ENCODE assay signal across 8 cellular contexts in the genomic region with DNA sequence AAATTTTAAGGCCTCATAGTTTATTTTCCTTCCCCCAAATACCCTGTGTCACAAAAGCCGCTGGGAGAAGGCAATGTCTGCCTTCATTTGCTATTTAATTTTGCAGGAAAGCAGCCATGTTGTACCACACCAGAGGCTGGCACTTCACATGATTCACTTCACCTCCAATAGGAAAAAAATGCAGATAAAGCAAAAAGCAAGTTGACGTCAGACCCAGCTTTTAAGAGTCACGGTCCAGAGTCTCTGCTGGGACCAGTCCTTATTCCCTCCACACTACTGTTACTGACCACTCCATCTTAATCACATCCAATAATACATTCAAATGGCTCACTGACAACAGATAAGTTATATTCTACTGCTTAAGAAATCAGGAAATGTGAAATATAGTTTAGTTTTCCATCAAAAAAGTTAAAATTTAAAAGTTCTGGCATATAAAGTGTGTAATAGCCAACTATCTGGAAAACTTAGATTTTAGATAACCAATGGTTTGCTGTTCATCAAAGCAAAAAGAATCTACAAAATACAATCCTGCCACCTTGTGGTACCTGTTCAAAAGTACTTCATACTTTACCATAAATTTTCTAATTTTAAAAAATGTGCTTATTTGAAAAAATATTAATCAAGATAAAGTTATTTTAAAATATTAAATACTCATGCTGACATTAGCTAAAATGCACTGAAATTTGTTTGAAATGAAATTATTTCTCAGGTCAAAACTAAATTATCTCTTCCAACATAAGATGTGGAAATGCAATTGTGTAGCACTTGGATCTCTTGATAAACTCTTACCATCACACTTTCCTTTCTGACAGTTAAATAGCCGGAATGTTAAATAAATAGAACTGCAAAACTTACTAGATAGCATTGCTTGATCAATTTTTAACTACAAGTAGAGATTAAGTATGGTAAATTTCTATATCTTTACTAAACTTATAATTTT.
DNase-seq lines count a peak whose midpoint lies in the region; ATAC-seq, FAIRE-seq and TF ChIP-seq lines count a peak whose summit lies in the region.

No MANE protein-coding gene starts in this region.

- H3K27me3 ChIP-seq in heart right ventricle: no peaks in the 10 kb centered on the region
- H3K27me3 ChIP-seq in right cardiac atrium (ENCODE audit: control insufficient read depth, insufficient read depth): no peaks in the 10 kb centered on the region
- H3K27me3 ChIP-seq in fibroblast of lung (ENCODE audit: control insufficient read depth, insufficient read depth, low read length): no peaks in the 10 kb centered on the region

- no peak overlapping the region for H2AFZ ChIP-seq in fibroblast of lung (ENCODE audit: low read length)

- H4K20me1 ChIP-seq in fibroblast of lung (ENCODE audit: control insufficient read depth, extremely low read depth, insufficient read depth, low read length): no peaks in the 10 kb centered on the region

- intact Hi-C loops in heart right ventricle (cut with DNase I) (loop anchor here in 6 of 10 donors (2.0 to 10.0 kb wide), 3 partner anchors 564 to 566 kb away; no protein-coding TSS in a partner anchor), right cardiac atrium (cut with DNase I) (loop anchor here in 2 of 4 donors (5.0 to 10.0 kb wide), 2 partner anchors 566 to 569 kb away; no protein-coding TSS in a partner anchor)

- FAIRE-seq in RCC 7860 (lab: Jason Lieb, UNC): peak; percentile 84
- no peak for FAIRE-seq in urothelium cell line (lab: Jason Lieb, UNC)

- DNase-seq in heart right ventricle (no peak), right cardiac atrium (no peak), RCC 7860 (ENCODE audit: low spot score) (peak; percentile 7), fibroblast of lung (ENCODE audit: low read depth in 2 of 2) (peak; percentile 27 to 63), superior temporal gyrus (ENCODE audit: extremely low spot score) (peak; percentile 81), urothelium cell line (ENCODE audit: low spot score) (no peak)

- H3K9me3 ChIP-seq in heart right ventricle (no peaks in the 10 kb centered on the region), right cardiac atrium (ENCODE audit: control insufficient read depth, low read length) (no peaks in the 10 kb centered on the region), fibroblast of lung (ENCODE audit: control insufficient read depth, insufficient read depth, low read depth, low read length) (no peaks in the 10 kb centered on the region)

- no peak overlapping the region for H3K27ac ChIP-seq in heart right ventricle
- no peak overlapping the region for H3K27ac ChIP-seq in right cardiac atrium (ENCODE audit: low read length)
- H3K27ac ChIP-seq in fibroblast of lung (ENCODE audit: insufficient read depth, low read length): no peak overlapping the region

- H3K4me1 ChIP-seq in heart right ventricle (peaks cover 0 to 11% (median 9%) of the 10 kb centered on the region in 9 donors), right cardiac atrium (ENCODE audit: control insufficient read depth, insufficient read depth, low read length) (peaks cover 1% of the 10 kb centered on the region), fibroblast of lung (ENCODE audit: control insufficient read depth, extremely low read depth, insufficient read depth, low read length) (peaks cover 8% of the 10 kb centered on the region)

- no peaks in the 10 kb centered on the region for H3K79me2 ChIP-seq in fibroblast of lung (ENCODE audit: control insufficient read depth, insufficient read depth, low read length)

- TF ChIP-seq CTCF in heart right ventricle (IDR thresholded peaks at IDR 0.05) (peak; percentile 24 to 71 (median 57)), fibroblast of lung (conservative IDR thresholded peaks at IDR 0.05 in 1 of 2, IDR thresholded peaks at IDR 0.05 in 1 of 2; ENCODE audit: low read depth in 1 of 2, low read length in 2 of 2) (peak in 1 of 2 donors; percentile 39)

- ATAC-seq in heart right ventricle (no peak), right cardiac atrium (no peak), HG02763 (IDR thresholded peaks at IDR 0.05; ENCODE audit: unreplicated experiment) (no peak), GM18520 (IDR thresholded peaks at IDR 0.05; ENCODE audit: unreplicated experiment) (no peak)

- H3K36me3 ChIP-seq in heart right ventricle (no peaks in the 10 kb centered on the region), fibroblast of lung (ENCODE audit: control insufficient read depth, insufficient read depth, low read length) (no peaks in the 10 kb centered on the region)

- 54 to 63% methylated on average over 4 of the region's 4 CpGs for WGBS in heart right ventricle, 2 donors
- WGBS in right cardiac atrium: 54% methylated on average over 4 of the region's 4 CpGs

- H3K4me2 ChIP-seq in fibroblast of lung (ENCODE audit: extremely low read depth, insufficient read depth, low read length): peak overlapping the region; percentile 4

- H3K9ac ChIP-seq in fibroblast of lung (ENCODE audit: insufficient read depth, low read length): no peak overlapping the region

- H3K4me3 ChIP-seq in heart right ventricle (no peak overlapping the region), right cardiac atrium (ENCODE audit: low read length) (no peak overlapping the region), fibroblast of lung (replicated peaks in 1 of 4; ENCODE audit: control extremely low read depth in 1 of 4, insufficient read depth in 1 of 4, low read depth in 3 of 4, low read length in 4 of 4) (no peak overlapping the region)

Comparison
In these comparisons a context has a peak if more than half of its experiments do, and no peak if none do; other contexts are left out.
1. DNase-seq: peak in RCC 7860 (single experiment), fibroblast of lung (2 of 2) and superior temporal gyrus (single experiment); none in heart right ventricle (0 of 2), right cardiac atrium (0 of 3) and urothelium cell line (single experiment).